20 cellular contexts compared by ENCODE assay signal in the genomic region with DNA sequence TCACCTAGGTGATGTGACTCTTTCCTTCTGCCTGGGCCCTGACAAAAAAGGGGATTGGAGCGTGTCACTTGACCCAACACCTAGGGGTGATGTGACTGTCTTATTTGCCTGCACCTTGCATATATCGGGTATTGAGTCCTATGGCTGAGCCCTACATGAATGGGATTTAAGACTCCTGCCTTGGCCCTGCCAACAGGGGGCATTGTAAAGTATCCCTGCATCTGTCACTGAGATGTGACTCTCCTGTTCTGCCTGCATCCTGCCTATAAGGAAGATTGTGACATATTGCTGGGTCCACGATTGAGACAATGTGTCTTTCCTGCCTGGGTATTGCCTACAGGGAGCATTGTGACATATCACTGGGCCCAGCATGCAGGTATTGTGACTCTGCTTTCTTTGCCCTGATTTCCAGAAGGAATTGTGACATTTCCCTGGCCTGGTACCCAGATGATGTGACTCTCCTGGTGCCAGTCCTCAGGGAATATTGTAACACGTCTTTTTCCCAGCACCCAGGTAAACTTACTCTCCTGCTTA.
"Had no signal": no experiment of that assay in that cellular context is flagged by ENCODE, and none has a peak within 500 bp of the region (broad histone marks: within the 10 kb centered on the region; RNA-seq: fewer than 3 reads in every experiment).

No MANE protein-coding gene starts in this region.

- H3K27me3 ChIP-seq: adrenal gland, esophagus squamous epithelium, neural progenitor cell, ovary, sigmoid colon, upper lobe of right lung had no signal

- H3K9me3 Mint-ChIP-seq: memory B cell had no signal

- DNase-seq: activated CD4-positive, alpha-beta T cell treated with anti-CD3 and anti-CD28 coated beads for 1 hour; activated CD4-positive, alpha-beta T cell treated with anti-CD3 and anti-CD28 coated beads, Interleukin-2, amount 50 U/mL, for 48 hours; activated gamma-delta T cell treated with Interleukin-2 at 50 U/mL for 16 hours; cerebellar nuclear complex; effector CD4-positive, alpha-beta T cell; esophagus squamous epithelium; ovary; sigmoid colon; stimulated activated CD4-positive, alpha-beta T cell treated with anti-CD3 and anti-CD28 coated beads, Interleukin-4, amount 100 ng/mL, for 24 hours; upper lobe of right lung had no signal

- H3K27ac Mint-ChIP-seq: activated naive CD4-positive, alpha-beta T cell treated with anti-CD3 and anti-CD28 coated beads, Interleukin-2, amount 50 U/mL, for 72 hours; memory B cell; neural progenitor cell; stimulated activated memory B cell treated with anti-CD40 and anti-IgM and Interleukin-4, amounts not matched to agents 10 μg/mL and 1 μg/mL and 100 μg/mL, for 72 hours; T-helper 1 cell treated with Interleukin-12 subunit alpha and Interleukin-12 subunit beta and Interleukin-4 antibody, amounts not matched to agents 30 μg/mL and 1 μg/mL, for 36 hours had no signal

- FAIRE-seq: astrocyte, bronchial epithelial cell had no signal

- H3K4me1 ChIP-seq: adrenal gland, esophagus squamous epithelium, neural progenitor cell, sigmoid colon, upper lobe of right lung had no signal

- H3K27me3 Mint-ChIP-seq: memory B cell; stimulated activated memory B cell treated with anti-CD40 and anti-IgM and Interleukin-4, amounts not matched to agents 10 μg/mL and 1 μg/mL and 100 μg/mL, for 72 hours had no signal

- H2AFZ ChIP-seq: neural progenitor cell had no signal

- H3K27ac ChIP-seq: adrenal gland, neural progenitor cell, ovary, sigmoid colon, thoracic aorta, upper lobe of right lung, VCaP had no signal

- H3K4me3 Mint-ChIP-seq: memory B cell; neural progenitor cell; stimulated activated memory B cell treated with anti-CD40 and anti-IgM and Interleukin-4, amounts not matched to agents 10 μg/mL and 1 μg/mL and 100 μg/mL, for 72 hours; T-helper 1 cell treated with Interleukin-12 subunit alpha and Interleukin-12 subunit beta and Interleukin-4 antibody, amounts not matched to agents 30 μg/mL and 1 μg/mL, for 36 hours had no signal

- H3K9me3 ChIP-seq: adrenal gland, esophagus squamous epithelium, ovary, thoracic aorta, upper lobe of right lung had no signal

- H3K4me3 ChIP-seq: adrenal gland, esophagus squamous epithelium, neural progenitor cell, ovary, sigmoid colon, thoracic aorta, upper lobe of right lung had no signal

- H3K4me1 Mint-ChIP-seq: memory B cell; neural progenitor cell; stimulated activated memory B cell treated with anti-CD40 and anti-IgM and Interleukin-4, amounts not matched to agents 10 μg/mL and 1 μg/mL and 100 μg/mL, for 72 hours had no signal

- H3K36me3 Mint-ChIP-seq: memory B cell; neural progenitor cell; stimulated activated memory B cell treated with anti-CD40 and anti-IgM and Interleukin-4, amounts not matched to agents 10 μg/mL and 1 μg/mL and 100 μg/mL, for 72 hours had no signal

- ATAC-seq: activated naive CD4-positive, alpha-beta T cell treated with anti-CD3 and anti-CD28 coated beads, Interleukin-2, amount 50 U/mL, for 72 hours; stimulated activated memory B cell treated with anti-CD40 and anti-IgM and Interleukin-4, amounts not matched to agents 10 μg/mL and 1 μg/mL and 100 μg/mL, for 72 hours; upper lobe of right lung had no signal

- H3K36me3 ChIP-seq: adrenal gland, esophagus squamous epithelium, neural progenitor cell, ovary, sigmoid colon, thoracic aorta, upper lobe of right lung had no signal

- H3K4me2 ChIP-seq: neural progenitor cell had no signal

- H3K9ac ChIP-seq: neural progenitor cell had no signal
